ENCODE assay signal across 11 cellular contexts in genomic region chr22:36901411-36902142, GRCh38. TPM values are rescaled to one million over a fixed set of nuclear protein-coding genes. Genes with fewer than 3 reads are reported as not detected.
DNase-seq lines count a peak whose midpoint lies in the region; ATAC-seq and TF ChIP-seq lines count a peak whose summit lies in the region.
"Had no signal": no experiment of that assay in that cellular context is flagged by ENCODE, and none has a peak within 500 bp of the region (broad histone marks: within the 10 kb centered on the region; RNA-seq: fewer than 3 reads in every experiment).

No MANE protein-coding gene starts in this region.

- H3K4me3 ChIP-seq in stomach: no peak overlapping the region
- H3K4me3 ChIP-seq in esophagus muscularis mucosa: no peak overlapping the region
- H3K4me3 ChIP-seq: heart right ventricle had no signal

- peaks cover 5 to 12% (median 7%) of the 10 kb centered on the region in 3 donors for H3K27me3 Mint-ChIP-seq in CD14-positive monocyte (ENCODE audit: low read depth in 3 of 3)
- H3K27me3 Mint-ChIP-seq in activated CD8-positive, alpha-beta T cell treated with anti-CD3 and anti-CD28 coated beads, Interleukin-2, amount 10 ng/mL, durations not matched to agents 7 days and 5 days (ENCODE audit: low read depth): peaks cover 11% of the 10 kb centered on the region

- H3K9me3 Mint-ChIP-seq in CD14-positive monocyte: peaks cover 0 to 10% (median 5%) of the 10 kb centered on the region in 7 donors
- no peaks in the 10 kb centered on the region for H3K9me3 Mint-ChIP-seq in activated CD8-positive, alpha-beta T cell treated with anti-CD3 and anti-CD28 coated beads, Interleukin-2, amount 10 ng/mL, durations not matched to agents 7 days and 5 days (ENCODE audit: insufficient read depth)

- TF ChIP-seq POLR2A in stomach (IDR thresholded peaks at IDR 0.05) (no peak), esophagus muscularis mucosa (IDR thresholded peaks at IDR 0.05; ENCODE audit: low read depth) (no peak)

- H3K4me1 Mint-ChIP-seq in CD14-positive monocyte: peaks cover 48% of the 10 kb centered on the region
- peaks cover 40% of the 10 kb centered on the region for H3K4me1 Mint-ChIP-seq in activated CD8-positive, alpha-beta T cell treated with anti-CD3 and anti-CD28 coated beads, Interleukin-2, amount 10 ng/mL, durations not matched to agents 7 days and 5 days (ENCODE audit: low read depth)

- H3K4me3 Mint-ChIP-seq in CD14-positive monocyte: no peak overlapping the region
- peak overlapping the region; percentile 16 for H3K4me3 Mint-ChIP-seq in activated CD8-positive, alpha-beta T cell treated with anti-CD3 and anti-CD28 coated beads, Interleukin-2, amount 10 ng/mL, durations not matched to agents 7 days and 5 days

- peaks cover 0 to 61% (median 0%) of the 10 kb centered on the region in 3 donors for H3K27me3 ChIP-seq in stomach
- H3K27me3 ChIP-seq in esophagus muscularis mucosa: peaks cover 0 to 77% (median 0%) of the 10 kb centered on the region in 4 donors

- CTCF ChIA-PET in activated CD8-positive, alpha-beta T cell treated with anti-CD3 and anti-CD28 coated beads, Interleukin-2, amount 10 ng/mL, durations not matched to agents 7 days and 5 days (lab: Charles Lee): interaction anchor here (1.0 to 3.0 kb wide), 6 partner anchors 26 to 76 kb away, joined by 3 to 8 read pairs (median 6); no protein-coding TSS in a partner anchor

- H3K4me1 ChIP-seq in stomach: no peaks in the 10 kb centered on the region
- H3K4me1 ChIP-seq in esophagus muscularis mucosa: no peaks in the 10 kb centered on the region

- H3K36me3 ChIP-seq in stomach (no peaks in the 10 kb centered on the region), esophagus muscularis mucosa (no peaks in the 10 kb centered on the region)
- H3K36me3 ChIP-seq: heart right ventricle had no signal

- DNase-seq in CD14-positive monocyte (ENCODE audit: low spot score) (no peak), stomach (no peak), posterior cingulate gyrus (no peak), DMS153 (lab: John Stamatoyannopoulos, UW) (no peak), esophagus muscularis mucosa (ENCODE audit: extremely low spot score) (no peak)
- peak; percentile 41 for DNase-seq in activated CD8-positive, alpha-beta T cell treated with anti-CD3 and anti-CD28 coated beads, Interleukin-2, amount 10 ng/mL, durations not matched to agents 7 days and 5 days
- DNase-seq: C1 segment of cervical spinal cord, heart right ventricle, NCI-H2029 treated with DMSO at 0.1 percent for 48 hours had no signal

- 74 to 81% (median 75%) methylated on average over 13 of the region's 13 CpGs for WGBS in stomach, 5 donors
- WGBS in esophagus muscularis mucosa: 85% methylated on average over 12 of the region's 13 CpGs

- peak overlapping the region in 4 of 7 donors; percentile 1 to 54 (median 44) for H3K27ac Mint-ChIP-seq in CD14-positive monocyte
- H3K27ac Mint-ChIP-seq in activated CD8-positive, alpha-beta T cell treated with anti-CD3 and anti-CD28 coated beads, Interleukin-2, amount 10 ng/mL, durations not matched to agents 7 days and 5 days: peak overlapping the region; percentile 80

- H3K36me3 Mint-ChIP-seq in CD14-positive monocyte: no peaks in the 10 kb centered on the region
- H3K36me3 Mint-ChIP-seq in activated CD8-positive, alpha-beta T cell treated with anti-CD3 and anti-CD28 coated beads, Interleukin-2, amount 10 ng/mL, durations not matched to agents 7 days and 5 days (ENCODE audit: low read depth): peaks cover 9% of the 10 kb centered on the region

- intact Hi-C loops in CD14-positive monocyte (cut with micrococcal nuclease) (no loop called here), stomach (cut with DNase I; ENCODE audit: low total_unique reads) (no loop called here), posterior cingulate gyrus (cut with DNase I) (no loop called here), esophagus muscularis mucosa (cut with DNase I) (no loop called here)

- H3K27ac ChIP-seq in stomach (peak overlapping the region in 2 of 5 donors; percentile 33 to 50), esophagus muscularis mucosa (replicated peaks in 1 of 4) (no peak overlapping the region)

- TF ChIP-seq EP300 in stomach (IDR thresholded peaks at IDR 0.05) (no peak), esophagus muscularis mucosa (IDR thresholded peaks at IDR 0.05) (no peak)

- ATAC-seq in GM19351 (IDR thresholded peaks at IDR 0.05; ENCODE audit: unreplicated experiment) (peak; percentile 49), HG03108 (IDR thresholded peaks at IDR 0.05; ENCODE audit: unreplicated experiment) (peak; percentile 75)
- peak; percentile 70 for ATAC-seq in activated CD8-positive, alpha-beta T cell treated with anti-CD3 and anti-CD28 coated beads, Interleukin-2, amount 10 ng/mL, durations not matched to agents 7 days and 5 days

- H3K9me3 ChIP-seq in stomach (peaks cover 0 to 11% (median 8%) of the 10 kb centered on the region in 4 donors), esophagus muscularis mucosa (peaks cover 0 to 11% (median 0%) of the 10 kb centered on the region in 4 donors)

- TF ChIP-seq CTCF in CD14-positive monocyte (IDR thresholded peaks at IDR 0.05): no peak
- no peak for TF ChIP-seq CTCF in stomach (IDR thresholded peaks at IDR 0.05)
- TF ChIP-seq CTCF in esophagus muscularis mucosa (IDR thresholded peaks at IDR 0.05): no peak

- POLR2A ChIA-PET in activated CD8-positive, alpha-beta T cell treated with anti-CD3 and anti-CD28 coated beads, Interleukin-2, amount 10 ng/mL, durations not matched to agents 7 days and 5 days (lab: Charles Lee): interaction anchor here (1.1 to 1.2 kb wide), 2 partner anchors 9 to 41 kb away, joined by 3 to 4 read pairs; partner anchors contain the start of gene NCF4

RNA-seq across cellular contexts. Expression of gene CSF2RB, which starts 11.9 kb away (rescaled TPM):
- 10 to 100 TPM; 29.9 to 52.7 TPM for polyA plus RNA-seq in CD14-positive monocyte
- total RNA-seq in activated CD8-positive, alpha-beta T cell treated with anti-CD3 and anti-CD28 coated beads, Interleukin-2, amount 10 ng/mL, durations not matched to agents 7 days and 5 days: 1 to 10 TPM; 1.4 TPM
- 10 to 100 TPM in 1 of 5 donors, 1 to 10 TPM in 4; 1.2 to 11.9 (median 3.6) TPM for total RNA-seq in stomach
- polyA plus RNA-seq in stomach: 1 to 10 TPM in 2 of 3 donors, under 1 TPM in 1; 0.92 to 1.4 (median 1.2) TPM
- 10 to 100 TPM in 1 of 4 donors, 1 to 10 TPM in 3; 4.6 to 19.4 (median 6.2) TPM for total RNA-seq in esophagus muscularis mucosa

RNA-seq across cellular contexts. Expression of gene NCF4, which starts 40.8 kb away (rescaled TPM):
- 100 to 1,000 TPM; 209 to 249 TPM for polyA plus RNA-seq in CD14-positive monocyte
- total RNA-seq in activated CD8-positive, alpha-beta T cell treated with anti-CD3 and anti-CD28 coated beads, Interleukin-2, amount 10 ng/mL, durations not matched to agents 7 days and 5 days: 10 to 100 TPM; 44.1 to 48.2 TPM
- total RNA-seq in stomach: 10 to 100 TPM in 1 of 5 donors, 1 to 10 TPM in 3, not detected in 1; 5.0 to 32.1 (median 6.8) TPM
- 10 to 100 TPM in 2 of 3 donors, 1 to 10 TPM in 1; 7.3 to 19.5 (median 16.3) TPM for polyA plus RNA-seq in stomach
- total RNA-seq in esophagus muscularis mucosa: 10 to 100 TPM in 3 of 4 donors, 1 to 10 TPM in 1; 8.4 to 26.0 (median 14.2) TPM
